ENCODE assay signal across 26 cellular contexts in the genomic region with DNA sequence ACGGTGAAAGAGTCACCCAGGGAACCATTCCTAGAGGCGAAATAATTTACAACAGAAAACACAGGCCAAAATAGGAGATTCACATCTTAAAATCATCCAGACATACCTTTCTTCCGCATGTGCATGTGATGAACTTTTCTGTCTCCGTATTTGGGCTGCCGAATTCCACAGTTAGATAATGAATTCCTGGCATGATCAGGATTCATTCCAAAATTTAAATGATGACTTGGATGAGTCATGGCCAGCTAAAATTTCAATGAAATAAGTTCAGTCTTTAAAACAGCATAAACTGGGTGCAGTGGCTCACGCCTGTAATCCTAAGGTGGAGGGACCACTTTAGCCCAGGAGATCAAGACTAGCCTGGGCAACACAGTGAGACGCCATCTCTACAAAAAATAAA.
DNase-seq lines count a peak whose midpoint lies in the region; ATAC-seq and TF ChIP-seq lines count a peak whose summit lies in the region.
"Had no signal": no experiment of that assay in that cellular context is flagged by ENCODE, and none has a peak within 500 bp of the region (broad histone marks: within the 10 kb centered on the region; RNA-seq: fewer than 3 reads in every experiment).

No MANE protein-coding gene starts in this region.

- peaks cover 29% of the 10 kb centered on the region for H3K36me3 ChIP-seq in A673 (ENCODE audit: insufficient read depth, low read length, poor library complexity, severe bottlenecking)
- peaks cover 45% of the 10 kb centered on the region for H3K36me3 ChIP-seq in GM23248 (ENCODE audit: low read depth)
- H3K36me3 ChIP-seq in adipocyte (ENCODE audit: control insufficient read depth, insufficient read depth, low read length, severe bottlenecking) = peaks cover 58% of the 10 kb centered on the region

- POLR2A ChIA-PET in A673 (lab: Charles Lee; ENCODE audit: low non-redundant PET) = no interaction called here

- peaks cover 9% of the 10 kb centered on the region; the same call in 1 of the 2 replicates for H3K79me2 ChIP-seq in GM23248 (ENCODE audit: insufficient read depth)
- H3K79me2 ChIP-seq: hepatocyte had no signal

- no peak overlapping the region for H3K4me3 ChIP-seq in A673 (ENCODE audit: low read depth, low read length, poor library complexity, severe bottlenecking)
- H3K4me3 ChIP-seq in GM23248 = no peak overlapping the region
- H3K4me3 ChIP-seq in adipocyte (ENCODE audit: low read length) = no peak overlapping the region
- H3K4me3 ChIP-seq in fibroblast of pulmonary artery (replicated peaks; ENCODE audit: low read depth, low read length) = no peak overlapping the region
- H3K4me3 ChIP-seq: hepatocyte, prostate gland, SJSA1, upper lobe of left lung had no signal

- no TSS peak for BruUV-seq in A673 (replicated peaks; lab: Mats Ljungman, UMichigan)

- H3K9me2 ChIP-seq in GM23248 (ENCODE audit: insufficient read depth) = no peaks in the 10 kb centered on the region

- TF ChIP-seq CTCF in A673 (conservative IDR thresholded peaks at IDR 0.05; ENCODE audit: low read depth, low read length) (no peak), fibroblast of pulmonary artery (IDR thresholded peaks at IDR 0.05; ENCODE audit: low read length, missing control alignments) (no peak)

- no peaks in the 10 kb centered on the region for H3K9me3 Mint-ChIP-seq in stimulated activated effector memory CD8-positive, alpha-beta T cell treated with anti-CD3 and anti-CD28 coated beads, Interleukin-12 subunit alpha, Interleukin-12 subunit beta, amount 100 ng/mL, for 72 hours
- H3K9me3 Mint-ChIP-seq: activated CD4-positive, alpha-beta T cell treated with anti-CD3 and anti-CD28 coated beads, Interleukin-2, amount 10 ng/mL, durations not matched to agents 7 days and 5 days; activated naive CD4-positive, alpha-beta T cell treated with anti-CD3 and anti-CD28 coated beads for 36 hours; central memory CD8-positive, alpha-beta T cell had no signal

- WGBS in GM23248 (ENCODE audit: low coverage in 1 of 2, low lambda C conversion rate in 2 of 2, missing lambda C conversion rate in 2 of 2), 2 experiments = 78 to 84% methylated on average over 7 of the region's 7 CpGs

- intact Hi-C loops in A673 (cut with micrococcal nuclease; ENCODE audit: unreplicated experiment) = no loop called here

- CTCF ChIA-PET in A673 (lab: Charles Lee) = no interaction called here

- no peaks in the 10 kb centered on the region for H3K27me3 ChIP-seq in A673 (replicated peaks; ENCODE audit: insufficient read depth, low read depth, low read length, poor library complexity)
- no peaks in the 10 kb centered on the region for H3K27me3 ChIP-seq in GM23248 (replicated peaks; ENCODE audit: insufficient read depth)
- no peaks in the 10 kb centered on the region for H3K27me3 ChIP-seq in adipocyte (replicated peaks; ENCODE audit: control insufficient read depth, insufficient read depth, low read length)
- H3K27me3 ChIP-seq: foreskin keratinocyte, hepatocyte, SJSA1, upper lobe of left lung had no signal

- no peak overlapping the region for H3K27ac Mint-ChIP-seq in stimulated activated effector memory CD8-positive, alpha-beta T cell treated with anti-CD3 and anti-CD28 coated beads, Interleukin-12 subunit alpha, Interleukin-12 subunit beta, amount 100 ng/mL, for 72 hours
- H3K27ac Mint-ChIP-seq: activated CD4-positive, alpha-beta T cell treated with anti-CD3 and anti-CD28 coated beads, Interleukin-2, amount 10 ng/mL, durations not matched to agents 7 days and 5 days; activated CD8-positive, alpha-beta memory T cell treated with anti-CD3 and anti-CD28 coated beads, Interleukin-2, amount 10 ng/mL, durations not matched to agents 7 days and 5 days; activated naive CD4-positive, alpha-beta T cell treated with anti-CD3 and anti-CD28 coated beads for 36 hours; memory B cell; T-helper 1 cell treated with Interleukin-12 subunit alpha and Interleukin-12 subunit beta and Interleukin-4 antibody, amounts not matched to agents 30 μg/mL and 1 μg/mL, for 36 hours had no signal

- H3K4me1 ChIP-seq in A673 (ENCODE audit: insufficient read depth, low read length, poor library complexity, severe bottlenecking) = no peaks in the 10 kb centered on the region
- H3K4me1 ChIP-seq in GM23248 (ENCODE audit: insufficient read depth) = peaks cover 11% of the 10 kb centered on the region
- no peaks in the 10 kb centered on the region for H3K4me1 ChIP-seq in adipocyte (ENCODE audit: control insufficient read depth, insufficient read depth, low read length)
- H3K4me1 ChIP-seq: foreskin keratinocyte, prostate gland, SJSA1, upper lobe of left lung had no signal

- no peak overlapping the region for H3K4me2 ChIP-seq in GM23248 (ENCODE audit: unreplicated experiment)
- H3K4me2 ChIP-seq: hepatocyte had no signal

- H3K27ac ChIP-seq in A673 (ENCODE audit: low read depth, low read length, poor library complexity, severe bottlenecking) (no peak overlapping the region), GM23248 (0 out of 2 replicates have a peak overlapping the region, but pooled peaks have one; percentile 10)
- H3K27ac ChIP-seq: foreskin keratinocyte, hepatocyte, prostate gland, SJSA1, upper lobe of left lung had no signal

- in situ Hi-C loops in GM23248 (cut with MboI) = no loop called here

- H4K20me1 ChIP-seq in GM23248 (ENCODE audit: insufficient read depth) = no peaks in the 10 kb centered on the region

- no peak for ATAC-seq in stimulated activated effector memory CD8-positive, alpha-beta T cell treated with anti-CD3 and anti-CD28 coated beads, Interleukin-12 subunit alpha, Interleukin-12 subunit beta, amount 100 ng/mL, for 72 hours
- ATAC-seq: activated CD8-positive, alpha-beta memory T cell treated with anti-CD3 and anti-CD28 coated beads, Interleukin-2, amount 10 ng/mL, durations not matched to agents 7 days and 5 days; foreskin keratinocyte; HepG2 had no signal

- no peak overlapping the region for H2AFZ ChIP-seq in GM23248
- H2AFZ ChIP-seq: hepatocyte had no signal

- H3K4me3 Mint-ChIP-seq in stimulated activated effector memory CD8-positive, alpha-beta T cell treated with anti-CD3 and anti-CD28 coated beads, Interleukin-12 subunit alpha, Interleukin-12 subunit beta, amount 100 ng/mL, for 72 hours = no peak overlapping the region
- H3K4me3 Mint-ChIP-seq: activated CD4-positive, alpha-beta T cell treated with anti-CD3 and anti-CD28 coated beads, Interleukin-2, amount 10 ng/mL, durations not matched to agents 7 days and 5 days; activated CD8-positive, alpha-beta memory T cell treated with anti-CD3 and anti-CD28 coated beads, Interleukin-2, amount 10 ng/mL, durations not matched to agents 7 days and 5 days; activated naive CD4-positive, alpha-beta T cell treated with anti-CD3 and anti-CD28 coated beads for 36 hours; CD14-positive monocyte; central memory CD8-positive, alpha-beta T cell; memory B cell; T-helper 1 cell treated with Interleukin-12 subunit alpha and Interleukin-12 subunit beta and Interleukin-4 antibody, amounts not matched to agents 30 μg/mL and 1 μg/mL, for 36 hours had no signal

- H3F3A ChIP-seq in GM23248 (ENCODE audit: insufficient read depth) = 0 out of 2 replicates have a peak, but pooled peaks cover 13% of the 10 kb centered on the region

- H3K9ac ChIP-seq in GM23248 = no peak overlapping the region
- H3K9ac ChIP-seq in adipocyte (ENCODE audit: low read length) = no peak overlapping the region

- H3K36me3 Mint-ChIP-seq in stimulated activated effector memory CD8-positive, alpha-beta T cell treated with anti-CD3 and anti-CD28 coated beads, Interleukin-12 subunit alpha, Interleukin-12 subunit beta, amount 100 ng/mL, for 72 hours = peaks cover 69% of the 10 kb centered on the region

- DNase-seq in A673 (ENCODE audit: low spot score) = peak; percentile 23
- DNase-seq in GM23248 = peak; percentile 51
- peak; percentile 25 for DNase-seq in adipocyte (ENCODE audit: low read depth)
- DNase-seq in fibroblast of pulmonary artery (ENCODE audit: low read depth) = peak; percentile 39
- DNase-seq in SK-N-DZ (ENCODE audit: low spot score) = no peak
- DNase-seq in stimulated activated naive CD4-positive, alpha-beta T cell (lab: John Stamatoyannopoulos, UW) = no peak
- no peak for DNase-seq in T1000 (lab: John Stamatoyannopoulos, UW)
- no peak for DNase-seq in stimulated activated effector memory CD8-positive, alpha-beta T cell treated with anti-CD3 and anti-CD28 coated beads, Interleukin-12 subunit alpha, Interleukin-12 subunit beta, amount 100 ng/mL, for 72 hours (ENCODE audit: low spot score in 2 of 2)
- DNase-seq: activated CD4-positive, alpha-beta T cell treated with anti-CD3 and anti-CD28 coated beads, Interleukin-2, amount 10 ng/mL, durations not matched to agents 7 days and 5 days; activated CD8-positive, alpha-beta memory T cell treated with anti-CD3 and anti-CD28 coated beads, Interleukin-2, amount 10 ng/mL, durations not matched to agents 7 days and 5 days; activated naive CD4-positive, alpha-beta T cell treated with anti-CD3 and anti-CD28 coated beads for 36 hours; anterior cingulate cortex; foreskin keratinocyte; GOT3; NCI-H1092; NCI-H187 treated with DMSO at 0.1 percent for 48 hours; NCI-H69; upper lobe of left lung had no signal

- no peaks in the 10 kb centered on the region for H3K9me3 ChIP-seq in A673 (ENCODE audit: low read depth, low read length, poor library complexity, severe bottlenecking)
- no peaks in the 10 kb centered on the region for H3K9me3 ChIP-seq in GM23248 (ENCODE audit: low read depth)
- no peaks in the 10 kb centered on the region for H3K9me3 ChIP-seq in adipocyte (ENCODE audit: control insufficient read depth, low read length)
- H3K9me3 ChIP-seq: prostate gland, SJSA1, upper lobe of left lung had no signal

- H3K4me1 Mint-ChIP-seq in stimulated activated effector memory CD8-positive, alpha-beta T cell treated with anti-CD3 and anti-CD28 coated beads, Interleukin-12 subunit alpha, Interleukin-12 subunit beta, amount 100 ng/mL, for 72 hours = no peaks in the 10 kb centered on the region
- H3K4me1 Mint-ChIP-seq: activated CD4-positive, alpha-beta T cell treated with anti-CD3 and anti-CD28 coated beads, Interleukin-2, amount 10 ng/mL, durations not matched to agents 7 days and 5 days; activated CD8-positive, alpha-beta memory T cell treated with anti-CD3 and anti-CD28 coated beads, Interleukin-2, amount 10 ng/mL, durations not matched to agents 7 days and 5 days; CD14-positive monocyte had no signal

Comparison
In these comparisons a context has a peak if more than half of its experiments do, and no peak if none do; other contexts are left out.
1. DNase-seq: peak in A673 (single experiment), GM23248 (single experiment), adipocyte (single experiment) and fibroblast of pulmonary artery (single experiment); none in SK-N-DZ (single experiment), stimulated activated naive CD4-positive, alpha-beta T cell (0 of 6), T1000 (single experiment) and stimulated activated effector memory CD8-positive, alpha-beta T cell treated with anti-CD3 and anti-CD28 coated beads, Interleukin-12 subunit alpha, Interleukin-12 subunit beta, amount 100 ng/mL, for 72 hours (0 of 2).